Comparison of ENCODE assay signal across 8 cellular contexts in genomic region chr13:29594310-29594709, GRCh38. TPM values are rescaled to one million over a fixed set of nuclear protein-coding genes. Genes with fewer than 3 reads are reported as not detected.
DNase-seq lines count a peak whose midpoint lies in the region; ATAC-seq and TF ChIP-seq lines count a peak whose summit lies in the region.

No MANE protein-coding gene starts in this region.

- peaks cover 41% of the 10 kb centered on the region for H3K36me3 Mint-ChIP-seq in activated CD8-positive, alpha-beta T cell treated with anti-CD3 and anti-CD28 coated beads for 36 hours (ENCODE audit: low read depth)
- H3K36me3 Mint-ChIP-seq in nephron progenitor cell (ENCODE audit: low read depth), result no peaks in the 10 kb centered on the region

- DNase-seq in AG20443 (ENCODE audit: low spot score) (peak; percentile 71), NCI-H524 (lab: John Stamatoyannopoulos, UW) (peak; percentile 76 to 89), esophagus squamous epithelium (lab: John Stamatoyannopoulos, UW) (no peak), nephron progenitor cell (peak; percentile 23), upper lobe of left lung (peak in 1 of 2 donors; percentile 42)
- DNase-seq in activated CD8-positive, alpha-beta T cell treated with anti-CD3 and anti-CD28 coated beads for 36 hours, result peak; percentile 60

- intact Hi-C loops in activated CD8-positive, alpha-beta T cell treated with anti-CD3 and anti-CD28 coated beads for 36 hours (cut with micrococcal nuclease), result no loop called here
- intact Hi-C loops in esophagus squamous epithelium (cut with DNase I), result no loop called here

- no peaks in the 10 kb centered on the region for H3K27me3 Mint-ChIP-seq in activated CD8-positive, alpha-beta T cell treated with anti-CD3 and anti-CD28 coated beads for 36 hours
- peaks cover 28% of the 10 kb centered on the region for H3K27me3 Mint-ChIP-seq in nephron progenitor cell (ENCODE audit: low read depth, poor library complexity)

- 15 to 20% methylated on average over 6 to 9 of the region's 9 CpGs for WGBS in esophagus squamous epithelium, 2 donors
- WGBS in upper lobe of left lung, 2 donors, result 14 to 32% methylated on average over 8 to 9 of the region's 9 CpGs

- peak overlapping the region; percentile 93 to 100 (median 96) for H3K27ac ChIP-seq in esophagus squamous epithelium
- H3K27ac ChIP-seq in upper lobe of left lung, result peak overlapping the region; percentile 70 to 84 (median 78)

- POLR2A ChIA-PET in activated CD8-positive, alpha-beta T cell treated with anti-CD3 and anti-CD28 coated beads for 36 hours (lab: Charles Lee), result interaction anchor here (1.0 kb wide), 1 partner anchor 8 kb away, joined by 4 read pairs; no protein-coding TSS in a partner anchor

- peaks cover 49% of the 10 kb centered on the region for H3K4me1 Mint-ChIP-seq in activated CD8-positive, alpha-beta T cell treated with anti-CD3 and anti-CD28 coated beads for 36 hours (ENCODE audit: low read depth)
- peaks cover 36% of the 10 kb centered on the region for H3K4me1 Mint-ChIP-seq in nephron progenitor cell

- CTCF ChIA-PET in activated CD8-positive, alpha-beta T cell treated with anti-CD3 and anti-CD28 coated beads for 36 hours (lab: Charles Lee), result no interaction called here

- H3K4me3 ChIP-seq in esophagus squamous epithelium, result peak overlapping the region; percentile 63 to 99 (median 82)
- H3K4me3 ChIP-seq in upper lobe of left lung, result peak overlapping the region; percentile 72 to 91 (median 76)

- peak overlapping the region; percentile 92 for H3K4me3 Mint-ChIP-seq in activated CD8-positive, alpha-beta T cell treated with anti-CD3 and anti-CD28 coated beads for 36 hours
- peak overlapping the region; percentile 85 for H3K4me3 Mint-ChIP-seq in nephron progenitor cell

- H3K36me3 ChIP-seq in esophagus squamous epithelium, result no peaks in the 10 kb centered on the region
- no peaks in the 10 kb centered on the region for H3K36me3 ChIP-seq in upper lobe of left lung

- TF ChIP-seq POLR2A in esophagus squamous epithelium (IDR thresholded peaks at IDR 0.05) (peak in 2 of 4 donors; percentile 17 to 26), upper lobe of left lung (IDR thresholded peaks at IDR 0.05) (no peak)

- no peaks in the 10 kb centered on the region for H3K9me3 Mint-ChIP-seq in activated CD8-positive, alpha-beta T cell treated with anti-CD3 and anti-CD28 coated beads for 36 hours
- H3K9me3 Mint-ChIP-seq in nephron progenitor cell, result no peaks in the 10 kb centered on the region

- H3K9me3 ChIP-seq in esophagus squamous epithelium, result no peaks in the 10 kb centered on the region
- no peaks in the 10 kb centered on the region for H3K9me3 ChIP-seq in upper lobe of left lung

- no peaks in the 10 kb centered on the region for H3K27me3 ChIP-seq in esophagus squamous epithelium
- H3K27me3 ChIP-seq in upper lobe of left lung, result no peaks in the 10 kb centered on the region

- ATAC-seq in GM18867 (IDR thresholded peaks at IDR 0.05; ENCODE audit: unreplicated experiment) (peak; percentile 31), HG03066 (IDR thresholded peaks at IDR 0.05; ENCODE audit: low read depth, unreplicated experiment) (peak; percentile 35), upper lobe of left lung (ENCODE audit: low FRiP score in 2 of 2) (peak; percentile 29 to 46)
- peak; percentile 26 for ATAC-seq in activated CD8-positive, alpha-beta T cell treated with anti-CD3 and anti-CD28 coated beads for 36 hours

- no peak for TF ChIP-seq EP300 in upper lobe of left lung (IDR thresholded peaks at IDR 0.05)

- H3K4me1 ChIP-seq in esophagus squamous epithelium (peaks cover 8 to 55% (median 16%) of the 10 kb centered on the region in 3 donors), upper lobe of left lung (peaks cover 0 to 25% (median 4%) of the 10 kb centered on the region in 4 donors)

- no peak for TF ChIP-seq CTCF in activated CD8-positive, alpha-beta T cell treated with anti-CD3 and anti-CD28 coated beads for 36 hours (IDR thresholded peaks at IDR 0.05)
- TF ChIP-seq CTCF in esophagus squamous epithelium (IDR thresholded peaks at IDR 0.05) (no peak), nephron progenitor cell (IDR thresholded peaks at IDR 0.05) (no peak), upper lobe of left lung (IDR thresholded peaks at IDR 0.05) (no peak)

- H3K27ac Mint-ChIP-seq in activated CD8-positive, alpha-beta T cell treated with anti-CD3 and anti-CD28 coated beads for 36 hours, result peak overlapping the region; percentile 97
- no peak overlapping the region for H3K27ac Mint-ChIP-seq in nephron progenitor cell

RNA-seq across cellular contexts. Expression of gene SLC7A1, which starts 1.2 kb away (rescaled TPM):
- 100 to 1,000 TPM; 119 to 124 TPM for total RNA-seq in activated CD8-positive, alpha-beta T cell treated with anti-CD3 and anti-CD28 coated beads for 36 hours
- total RNA-seq in esophagus squamous epithelium, result 100 to 1,000 TPM in 1 of 4 donors, 10 to 100 TPM in 3; 87.5 to 127 (median 93.9) TPM
- 10 to 100 TPM in 5 of 6 donors, 1 to 10 TPM in 1; 2.1 to 38.0 (median 21.5) TPM for total RNA-seq in upper lobe of left lung
